ENCODE assay signal across 12 cellular contexts in the genomic region with DNA sequence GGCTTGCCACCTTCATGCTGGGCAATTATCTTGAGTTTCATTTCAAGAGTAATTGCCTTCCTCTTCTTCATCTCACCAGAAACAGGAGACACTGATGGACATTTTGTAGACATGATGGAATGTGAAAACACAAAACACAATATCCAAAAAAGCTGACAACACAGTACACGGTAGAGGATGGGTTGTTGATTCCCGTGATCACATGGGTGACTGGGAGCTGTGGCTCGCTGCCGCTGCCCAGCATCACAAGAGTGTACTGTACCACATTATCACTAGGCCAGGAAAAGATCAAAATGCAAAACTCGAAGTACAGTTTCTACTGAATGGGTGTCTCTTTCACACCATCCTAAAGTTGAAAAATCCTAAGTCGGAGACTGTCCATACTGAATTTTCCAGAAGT.
"Had no signal": no experiment of that assay in that cellular context is flagged by ENCODE, and none has a peak within 500 bp of the region (broad histone marks: within the 10 kb centered on the region; RNA-seq: fewer than 3 reads in every experiment).

No MANE protein-coding gene starts in this region.

- H3K27ac Mint-ChIP-seq: mesothelial cell of epicardium had no signal

- ATAC-seq: pancreas had no signal

- H3K9me3 Mint-ChIP-seq: mesothelial cell of epicardium; T-helper 2 cell treated with Interferon-gamma antibody and Interleukin-4, amounts not matched to agents 5 μg/mL and 100 μg/mL, for 36 hours had no signal

- H3K4me1 Mint-ChIP-seq: mesothelial cell of epicardium had no signal

- H3K4me3 Mint-ChIP-seq: mesothelial cell of epicardium; T-helper 2 cell treated with Interferon-gamma antibody and Interleukin-4, amounts not matched to agents 5 μg/mL and 100 μg/mL, for 36 hours had no signal

- DNase-seq: activated CD4-positive, alpha-beta T cell treated with anti-CD3 and anti-CD28 coated beads, Interleukin-2, amount 50 U/mL, for 48 hours; activated CD8-positive, alpha-beta memory T cell treated with anti-CD3 and anti-CD28 coated beads, Interleukin-2, amount 50 U/mL, for 48 hours; dermis blood vessel endothelial cell; head of caudate nucleus; kidney glomerular epithelial cell; pancreas; sigmoid colon; SJCRH30; spleen; thyroid gland had no signal
